22 cellular contexts compared by ENCODE assay signal in the genomic region with DNA sequence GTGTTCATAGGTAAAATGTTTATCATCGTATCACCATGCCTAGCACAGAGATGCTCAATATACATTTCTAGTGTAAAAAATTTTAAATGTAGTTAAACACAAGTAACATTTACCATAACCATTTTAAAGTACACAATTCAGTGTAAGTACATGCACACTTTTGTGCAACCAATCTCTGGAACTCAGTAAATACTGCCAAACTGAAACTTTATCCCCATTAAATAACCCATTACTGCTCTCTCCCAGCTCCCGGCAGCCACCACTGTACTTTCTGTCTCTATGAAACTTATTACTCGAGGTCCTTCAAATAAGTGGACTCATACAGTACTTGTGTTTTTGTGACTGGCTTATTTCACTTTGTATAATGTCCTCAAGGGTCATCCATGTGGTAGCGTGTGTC.
"Had no signal": no experiment of that assay in that cellular context is flagged by ENCODE, and none has a peak within 500 bp of the region (broad histone marks: within the 10 kb centered on the region; RNA-seq: fewer than 3 reads in every experiment).

No MANE protein-coding gene starts in this region.

- FAIRE-seq: keratinocyte had no signal

- ATAC-seq: activated CD8-positive, alpha-beta T cell treated with anti-CD3 and anti-CD28 coated beads, Interleukin-2, amount 10 ng/mL, durations not matched to agents 7 days and 5 days; sciatic nerve had no signal

- H3K4me2 ChIP-seq: neural progenitor cell, smooth muscle cell had no signal

- H3K4me1 ChIP-seq: left ventricle myocardium inferior, neural progenitor cell, testis had no signal

- H3K27ac ChIP-seq: epithelial cell of prostate, left ventricle myocardium inferior, neural progenitor cell, testis had no signal

- DNase-seq: activated CD4-positive, alpha-beta T cell treated with anti-CD3 and anti-CD28 coated beads, Interleukin-2, amount 10 ng/mL, durations not matched to agents 24 days and 14 days; activated CD8-positive, alpha-beta T cell treated with anti-CD3 and anti-CD28 coated beads, Interleukin-2, amount 10 ng/mL, durations not matched to agents 7 days and 5 days; activated naive CD4-positive, alpha-beta T cell treated with Interleukin-2 at 50 U/mL for 16 hours; activated naive CD8-positive, alpha-beta T cell treated with anti-CD3 and anti-CD28 coated beads, Interleukin-2, amount 10 ng/mL, durations not matched to agents 7 days and 5 days; activated T-cell treated with anti-CD3 and anti-CD28 coated beads, Interleukin-2, amount 50 U/mL, for 24 hours; anterior cingulate cortex; caudate nucleus; endodermal cell; foreskin melanocyte; glutamatergic neuron; hypothalamus; left ventricle myocardium inferior; mammary epithelial cell; midbrain; stimulated activated CD4-positive, alpha-beta T cell treated with anti-CD3 and anti-CD28 coated beads, Interleukin-4, amount 100 ng/mL, for 1 hour; T1000; testis had no signal

- H2AFZ ChIP-seq: neural progenitor cell had no signal

- H3K36me3 ChIP-seq: left ventricle myocardium inferior, neural progenitor cell had no signal

- H3K9me3 ChIP-seq: testis had no signal

- H3K4me3 ChIP-seq: left ventricle myocardium inferior, neural progenitor cell, smooth muscle cell, testis had no signal

- H3K27me3 ChIP-seq: neural progenitor cell, testis had no signal
